ENCODE assay signal across 8 cellular contexts in genomic region chr9:94374176-94375056, GRCh38. TPM values are rescaled to one million over a fixed set of nuclear protein-coding genes. Genes with fewer than 3 reads are reported as not detected.
A peak's percentile ranks its signal among the peaks of the same experiment; 100 is the strongest.
DNase-seq lines count a peak whose midpoint lies in the region; ATAC-seq and TF ChIP-seq lines count a peak whose summit lies in the region.
"Not testable (repeated sequence)": the region's sequence is repeated elsewhere in the genome, so short reads cannot be mapped to it uniquely, and the experiment has no call there.

No MANE protein-coding gene starts in this region.

- TF ChIP-seq CTCF in OCI-LY7 (conservative IDR thresholded peaks at IDR 0.05; ENCODE audit: low read length); mucosa of descending colon (IDR thresholded peaks at IDR 0.05): not testable (repeated sequence)

- peak overlapping the region; percentile 86 for H3K4me2 ChIP-seq in OCI-LY7 (ENCODE audit: low read length)

- peak overlapping the region; percentile 60 for H3K27ac ChIP-seq in OCI-LY7 (ENCODE audit: low read depth, low read length, poor library complexity, severe bottlenecking)
- peak overlapping the region; percentile 64 for H3K27ac ChIP-seq in epithelial cell of prostate

- CTCF ChIA-PET in OCI-LY7 (lab: Charles Lee; ENCODE audit: unreplicated experiment): not testable (repeated sequence)

- H3K4me1 ChIP-seq in OCI-LY7 (ENCODE audit: insufficient read depth, low read length, poor library complexity, severe bottlenecking); mucosa of descending colon (ENCODE audit: low read depth): not testable (repeated sequence)

- H2AFZ ChIP-seq in OCI-LY7 (ENCODE audit: low read length): peak overlapping the region; percentile 74

- not testable (repeated sequence) for H3K4me1 Mint-ChIP-seq in IgD-negative memory B cell

- H3K79me2 ChIP-seq in OCI-LY7 (ENCODE audit: insufficient read depth, low read depth, low read length): peaks cover 30% of the 10 kb centered on the region

- H3K27me3 Mint-ChIP-seq in IgD-negative memory B cell: not testable (repeated sequence)

- H3K4me3 Mint-ChIP-seq in IgD-negative memory B cell: peak overlapping the region; percentile 86 to 95 (median 94)

- DNase-seq in DMS53 (lab: John Stamatoyannopoulos, UW): peak; percentile 96
- DNase-seq in OCI-LY7 (ENCODE audit: low spot score): peak; percentile 90
- peak; percentile 85 for DNase-seq in activated T-cell treated with anti-CD3 and anti-CD28 coated beads for 24 hours (ENCODE audit: low read depth)
- DNase-seq in epithelial cell of prostate (ENCODE audit: low read depth, low spot score): peak; percentile 34
- DNase-seq in mucosa of descending colon: peak; percentile 93 to 95 (median 94)
- peak; percentile 56 to 75 for DNase-seq in stimulated activated CD8-positive, alpha-beta memory T cell treated with anti-CD3 and anti-CD28 coated beads, Interleukin-4, amount 100 ng/mL, for 1 hour (ENCODE audit: low read depth in 2 of 2, low spot score in 1 of 2)

- peak overlapping the region; percentile 71 for H3K4me3 ChIP-seq in OCI-LY7 (ENCODE audit: low read depth, low read length, poor library complexity, severe bottlenecking)
- H3K4me3 ChIP-seq in mucosa of descending colon: peak overlapping the region; percentile 41

- BruUV-seq in OCI-LY7 (replicated peaks; lab: Mats Ljungman, UMichigan): TSS peak; percentile 90

- POLR2A ChIA-PET in OCI-LY7 (lab: Charles Lee): not testable (repeated sequence)

- H3K9me3 ChIP-seq in OCI-LY7 (ENCODE audit: low read length); mucosa of descending colon: not testable (repeated sequence)

- H3K36me3 ChIP-seq in OCI-LY7 (ENCODE audit: insufficient read depth, low read length); mucosa of descending colon (ENCODE audit: low read depth): not testable (repeated sequence)

- H3K36me3 Mint-ChIP-seq in IgD-negative memory B cell: not testable (repeated sequence)

- ATAC-seq in GM21619 (IDR thresholded peaks at IDR 0.05; ENCODE audit: unreplicated experiment) (peak; percentile 87), mucosa of descending colon (peak; percentile 99)

- not testable (repeated sequence) for H4K20me1 ChIP-seq in OCI-LY7 (ENCODE audit: insufficient read depth, low read length)

- intact Hi-C loops in OCI-LY7 (cut with micrococcal nuclease; ENCODE audit: unreplicated experiment); mucosa of descending colon (cut with DNase I, micrococcal nuclease): not testable (repeated sequence)

- not testable (repeated sequence) for H3K9me3 Mint-ChIP-seq in IgD-negative memory B cell

- H3K27ac Mint-ChIP-seq in IgD-negative memory B cell: peak overlapping the region; percentile 62 to 91 (median 90)

- H3K9me2 ChIP-seq in OCI-LY7 (ENCODE audit: insufficient read depth, low read length): not testable (repeated sequence)

RNA-seq across cellular contexts. Expression of gene NUTM2F, which starts 46.0 kb away (rescaled TPM):
- not detected for polyA plus RNA-seq in IgD-negative memory B cell
- 0.06 and 0.23 TPM in 2 replicates for total RNA-seq in OCI-LY7 (2014; rRNA removed; shearing (Covaris generic))
- total RNA-seq in OCI-LY7 (2022) (not detected in 2 replicates), mucosa of descending colon (not detected)

Comparison
In these comparisons a context has a peak if more than half of its experiments do, and no peak if none do; other contexts are left out.
1. Peak in every context shown above with its lines: DNase-seq, ATAC-seq, H3K4me3 ChIP-seq and H3K27ac ChIP-seq.
2. DNase-seq: peak in every context shown above with its lines; median percentile 96 in DMS53; 94 in mucosa of descending colon; 90 in OCI-LY7; 85 in activated T-cell treated with anti-CD3 and anti-CD28 coated beads for 24 hours; 66 in stimulated activated CD8-positive, alpha-beta memory T cell treated with anti-CD3 and anti-CD28 coated beads, Interleukin-4, amount 100 ng/mL, for 1 hour; 34 in epithelial cell of prostate.